Comparison of ENCODE assay signal across 1 cellular context in the genomic region with DNA sequence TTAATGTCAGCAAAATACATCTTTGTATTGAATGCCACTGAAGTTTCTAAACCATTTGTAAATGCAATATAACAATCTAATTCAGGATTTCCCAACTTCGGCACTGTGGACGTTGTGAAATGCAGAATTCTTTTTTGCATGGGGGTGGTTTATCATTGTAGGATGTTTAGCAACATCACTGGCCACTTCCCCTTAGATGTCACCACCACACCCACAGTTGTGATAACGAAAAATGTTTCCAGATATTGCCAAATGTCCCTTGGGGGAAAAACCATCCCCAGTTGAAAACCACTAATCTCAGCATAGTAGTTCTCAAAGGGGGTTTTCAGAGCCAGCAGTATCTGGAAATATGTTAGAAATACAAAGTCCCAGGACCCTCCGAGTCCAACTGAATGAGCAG.
TF ChIP-seq lines count a peak whose summit lies in the region.

No MANE protein-coding gene starts in this region.

TF ChIP-seq in WTC11, 78 proteins besides CTCF, POLR2A, EP300 and RAD21 (continued from another document):
- TF ChIP-seq, protein P1, sequence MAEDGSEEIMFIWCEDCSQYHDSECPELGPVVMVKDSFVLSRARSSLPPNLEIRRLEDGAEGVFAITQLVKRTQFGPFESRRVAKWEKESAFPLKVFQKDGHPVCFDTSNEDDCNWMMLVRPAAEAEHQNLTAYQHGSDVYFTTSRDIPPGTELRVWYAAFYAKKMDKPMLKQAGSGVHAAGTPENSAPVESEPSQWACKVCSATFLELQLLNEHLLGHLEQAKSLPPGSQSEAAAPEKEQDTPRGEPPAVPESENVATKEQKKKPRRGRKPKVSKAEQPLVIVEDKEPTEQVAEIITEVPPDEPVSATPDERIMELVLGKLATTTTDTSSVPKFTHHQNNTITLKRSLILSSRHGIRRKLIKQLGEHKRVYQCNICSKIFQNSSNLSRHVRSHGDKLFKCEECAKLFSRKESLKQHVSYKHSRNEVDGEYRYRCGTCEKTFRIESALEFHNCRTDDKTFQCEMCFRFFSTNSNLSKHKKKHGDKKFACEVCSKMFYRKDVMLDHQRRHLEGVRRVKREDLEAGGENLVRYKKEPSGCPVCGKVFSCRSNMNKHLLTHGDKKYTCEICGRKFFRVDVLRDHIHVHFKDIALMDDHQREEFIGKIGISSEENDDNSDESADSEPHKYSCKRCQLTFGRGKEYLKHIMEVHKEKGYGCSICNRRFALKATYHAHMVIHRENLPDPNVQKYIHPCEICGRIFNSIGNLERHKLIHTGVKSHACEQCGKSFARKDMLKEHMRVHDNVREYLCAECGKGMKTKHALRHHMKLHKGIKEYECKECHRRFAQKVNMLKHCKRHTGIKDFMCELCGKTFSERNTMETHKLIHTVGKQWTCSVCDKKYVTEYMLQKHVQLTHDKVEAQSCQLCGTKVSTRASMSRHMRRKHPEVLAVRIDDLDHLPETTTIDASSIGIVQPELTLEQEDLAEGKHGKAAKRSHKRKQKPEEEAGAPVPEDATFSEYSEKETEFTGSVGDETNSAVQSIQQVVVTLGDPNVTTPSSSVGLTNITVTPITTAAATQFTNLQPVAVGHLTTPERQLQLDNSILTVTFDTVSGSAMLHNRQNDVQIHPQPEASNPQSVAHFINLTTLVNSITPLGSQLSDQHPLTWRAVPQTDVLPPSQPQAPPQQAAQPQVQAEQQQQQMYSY (CRISPR knock-in tag; IDR thresholded peaks at IDR 0.05): no peak
- TF ChIP-seq ETV6 (CRISPR knock-in tag; IDR thresholded peaks at IDR 0.05) (no peak), GTF2I (CRISPR knock-in tag; conservative IDR thresholded peaks at IDR 0.05) (no peak)
- TF ChIP-seq, protein P2, sequence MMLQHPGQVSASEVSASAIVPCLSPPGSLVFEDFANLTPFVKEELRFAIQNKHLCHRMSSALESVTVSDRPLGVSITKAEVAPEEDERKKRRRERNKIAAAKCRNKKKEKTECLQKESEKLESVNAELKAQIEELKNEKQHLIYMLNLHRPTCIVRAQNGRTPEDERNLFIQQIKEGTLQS (CRISPR knock-in tag; conservative IDR thresholded peaks at IDR 0.05): no peak
TF ChIP-seq in WTC11: peak in this region for 0.
